Comparison of ENCODE assay signal across 8 cellular contexts in the genomic region with DNA sequence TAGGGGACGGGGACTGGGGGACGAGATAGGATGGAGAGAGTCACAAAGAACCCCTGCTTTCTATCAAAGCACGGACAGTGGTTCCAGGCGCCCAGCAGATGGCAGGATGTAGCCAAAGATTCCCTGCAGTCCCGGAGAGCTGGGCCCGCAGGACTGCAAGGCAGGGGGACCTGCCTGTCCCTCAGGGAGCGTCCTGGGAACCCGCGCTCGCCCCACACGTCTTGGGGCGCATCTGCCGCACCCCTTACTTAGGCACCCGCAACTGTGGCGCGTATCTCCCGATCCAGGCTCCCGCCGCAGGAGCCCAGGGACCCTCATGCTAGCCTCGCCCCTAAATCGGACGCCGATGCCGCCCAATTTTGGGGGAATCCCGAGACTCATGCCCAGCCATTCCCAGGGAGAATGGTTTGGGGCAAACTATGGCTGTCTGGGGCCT. TPM values are rescaled to one million over a fixed set of nuclear protein-coding genes. Genes with fewer than 3 reads are reported as not detected.
DNase-seq lines count a peak whose midpoint lies in the region; ATAC-seq and TF ChIP-seq lines count a peak whose summit lies in the region.

No MANE protein-coding gene starts in this region.

- peaks cover 5% of the 10 kb centered on the region for H3K27me3 ChIP-seq in osteoblast (ENCODE audit: insufficient read depth, low read length)

- no peaks in the 10 kb centered on the region for H3K9me3 ChIP-seq in osteoblast (ENCODE audit: low read depth, low read length)

- no peaks in the 10 kb centered on the region for H4K20me1 ChIP-seq in osteoblast (ENCODE audit: insufficient read depth, low read length)

- H3K79me2 ChIP-seq in osteoblast (ENCODE audit: insufficient read depth, low read length) = no peaks in the 10 kb centered on the region

- ATAC-seq in left cardiac atrium (peak; percentile 88 to 92), HG02623 (IDR thresholded peaks at IDR 0.05; ENCODE audit: unreplicated experiment) (no peak), HG03045 (IDR thresholded peaks at IDR 0.05; ENCODE audit: unreplicated experiment) (no peak)

- DNase-seq in D341Med (ENCODE audit: low spot score) = peak; percentile 90
- peak; percentile 8 for DNase-seq in GOT3 (lab: John Stamatoyannopoulos, UW)
- peak; percentile 63 for DNase-seq in NCI-H510A treated with DMSO at 0.1 percent for 48 hours (lab: John Stamatoyannopoulos, UW)
- DNase-seq in amniotic epithelial cell (ENCODE audit: low read depth) = peak; percentile 67
- DNase-seq in left cardiac atrium = peak; percentile 76
- DNase-seq in osteoblast (ENCODE audit: insufficient read length, low spot score, missing footprints) = peak; percentile 98

- TF ChIP-seq CTCF in osteoblast (IDR thresholded peaks at IDR 0.05; ENCODE audit: extremely low read depth, low read depth, low read length) = peak; percentile 72

- no peaks in the 10 kb centered on the region for H3K36me3 ChIP-seq in osteoblast (ENCODE audit: insufficient read depth, low read length)

- H2AFZ ChIP-seq in osteoblast (ENCODE audit: low read length) = peak overlapping the region; percentile 85

- no peak overlapping the region for H3K27ac ChIP-seq in osteoblast (ENCODE audit: low read depth, low read length)

- H3K4me3 ChIP-seq in osteoblast (ENCODE audit: insufficient read depth, low read length) = peak overlapping the region; percentile 70

- H3K4me2 ChIP-seq in osteoblast (ENCODE audit: insufficient read depth, low read length) = peak overlapping the region; percentile 97

- intact Hi-C loops in left cardiac atrium (cut with DNase I) = loop anchor here (2.0 to 10.0 kb wide), 2 partner anchors 744 to 762 kb away; no protein-coding TSS in a partner anchor

- H3K4me1 ChIP-seq in osteoblast (ENCODE audit: insufficient read depth, low read length) = peaks cover 13% of the 10 kb centered on the region

RNA-seq across cellular contexts. Expression of a gene that starts 0.7 kb away (rescaled TPM):
- total RNA-seq in left cardiac atrium (1 to 10 TPM in 1 of 2 donors, under 1 TPM in 1; 0.52 to 1.4 TPM), osteoblast (1.1 and 2.7 TPM in 2 replicates)

RNA-seq across cellular contexts. Expression of a gene that starts 31.3 kb away (rescaled TPM):
- total RNA-seq in left cardiac atrium (1 to 10 TPM in 1 of 2 donors, under 1 TPM in 1; 0.34 to 1.4 TPM), osteoblast (0.36 and 15.3 TPM in 2 replicates)

Comparison
In these comparisons a context has a peak if more than half of its experiments do, and no peak if none do; other contexts are left out.
1. DNase-seq: peak in every context shown above with its lines; median percentile 98 in osteoblast; 90 in D341Med; 76 in left cardiac atrium; 67 in amniotic epithelial cell; 63 in NCI-H510A treated with DMSO at 0.1 percent for 48 hours; 8 in GOT3.
2. ATAC-seq: peak in left cardiac atrium (2 of 2); none in HG02623 (single experiment) and HG03045 (single experiment).